1 cellular context compared by ENCODE assay signal in genomic region chr18:79555885-79556284, GRCh38.
TF ChIP-seq lines count a peak whose summit lies in the region.

No MANE protein-coding gene starts in this region.

TF ChIP-seq in H1, 55 proteins besides CTCF, POLR2A, EP300 and RAD21 (continued from another document):
- TF ChIP-seq, protein P1, sequence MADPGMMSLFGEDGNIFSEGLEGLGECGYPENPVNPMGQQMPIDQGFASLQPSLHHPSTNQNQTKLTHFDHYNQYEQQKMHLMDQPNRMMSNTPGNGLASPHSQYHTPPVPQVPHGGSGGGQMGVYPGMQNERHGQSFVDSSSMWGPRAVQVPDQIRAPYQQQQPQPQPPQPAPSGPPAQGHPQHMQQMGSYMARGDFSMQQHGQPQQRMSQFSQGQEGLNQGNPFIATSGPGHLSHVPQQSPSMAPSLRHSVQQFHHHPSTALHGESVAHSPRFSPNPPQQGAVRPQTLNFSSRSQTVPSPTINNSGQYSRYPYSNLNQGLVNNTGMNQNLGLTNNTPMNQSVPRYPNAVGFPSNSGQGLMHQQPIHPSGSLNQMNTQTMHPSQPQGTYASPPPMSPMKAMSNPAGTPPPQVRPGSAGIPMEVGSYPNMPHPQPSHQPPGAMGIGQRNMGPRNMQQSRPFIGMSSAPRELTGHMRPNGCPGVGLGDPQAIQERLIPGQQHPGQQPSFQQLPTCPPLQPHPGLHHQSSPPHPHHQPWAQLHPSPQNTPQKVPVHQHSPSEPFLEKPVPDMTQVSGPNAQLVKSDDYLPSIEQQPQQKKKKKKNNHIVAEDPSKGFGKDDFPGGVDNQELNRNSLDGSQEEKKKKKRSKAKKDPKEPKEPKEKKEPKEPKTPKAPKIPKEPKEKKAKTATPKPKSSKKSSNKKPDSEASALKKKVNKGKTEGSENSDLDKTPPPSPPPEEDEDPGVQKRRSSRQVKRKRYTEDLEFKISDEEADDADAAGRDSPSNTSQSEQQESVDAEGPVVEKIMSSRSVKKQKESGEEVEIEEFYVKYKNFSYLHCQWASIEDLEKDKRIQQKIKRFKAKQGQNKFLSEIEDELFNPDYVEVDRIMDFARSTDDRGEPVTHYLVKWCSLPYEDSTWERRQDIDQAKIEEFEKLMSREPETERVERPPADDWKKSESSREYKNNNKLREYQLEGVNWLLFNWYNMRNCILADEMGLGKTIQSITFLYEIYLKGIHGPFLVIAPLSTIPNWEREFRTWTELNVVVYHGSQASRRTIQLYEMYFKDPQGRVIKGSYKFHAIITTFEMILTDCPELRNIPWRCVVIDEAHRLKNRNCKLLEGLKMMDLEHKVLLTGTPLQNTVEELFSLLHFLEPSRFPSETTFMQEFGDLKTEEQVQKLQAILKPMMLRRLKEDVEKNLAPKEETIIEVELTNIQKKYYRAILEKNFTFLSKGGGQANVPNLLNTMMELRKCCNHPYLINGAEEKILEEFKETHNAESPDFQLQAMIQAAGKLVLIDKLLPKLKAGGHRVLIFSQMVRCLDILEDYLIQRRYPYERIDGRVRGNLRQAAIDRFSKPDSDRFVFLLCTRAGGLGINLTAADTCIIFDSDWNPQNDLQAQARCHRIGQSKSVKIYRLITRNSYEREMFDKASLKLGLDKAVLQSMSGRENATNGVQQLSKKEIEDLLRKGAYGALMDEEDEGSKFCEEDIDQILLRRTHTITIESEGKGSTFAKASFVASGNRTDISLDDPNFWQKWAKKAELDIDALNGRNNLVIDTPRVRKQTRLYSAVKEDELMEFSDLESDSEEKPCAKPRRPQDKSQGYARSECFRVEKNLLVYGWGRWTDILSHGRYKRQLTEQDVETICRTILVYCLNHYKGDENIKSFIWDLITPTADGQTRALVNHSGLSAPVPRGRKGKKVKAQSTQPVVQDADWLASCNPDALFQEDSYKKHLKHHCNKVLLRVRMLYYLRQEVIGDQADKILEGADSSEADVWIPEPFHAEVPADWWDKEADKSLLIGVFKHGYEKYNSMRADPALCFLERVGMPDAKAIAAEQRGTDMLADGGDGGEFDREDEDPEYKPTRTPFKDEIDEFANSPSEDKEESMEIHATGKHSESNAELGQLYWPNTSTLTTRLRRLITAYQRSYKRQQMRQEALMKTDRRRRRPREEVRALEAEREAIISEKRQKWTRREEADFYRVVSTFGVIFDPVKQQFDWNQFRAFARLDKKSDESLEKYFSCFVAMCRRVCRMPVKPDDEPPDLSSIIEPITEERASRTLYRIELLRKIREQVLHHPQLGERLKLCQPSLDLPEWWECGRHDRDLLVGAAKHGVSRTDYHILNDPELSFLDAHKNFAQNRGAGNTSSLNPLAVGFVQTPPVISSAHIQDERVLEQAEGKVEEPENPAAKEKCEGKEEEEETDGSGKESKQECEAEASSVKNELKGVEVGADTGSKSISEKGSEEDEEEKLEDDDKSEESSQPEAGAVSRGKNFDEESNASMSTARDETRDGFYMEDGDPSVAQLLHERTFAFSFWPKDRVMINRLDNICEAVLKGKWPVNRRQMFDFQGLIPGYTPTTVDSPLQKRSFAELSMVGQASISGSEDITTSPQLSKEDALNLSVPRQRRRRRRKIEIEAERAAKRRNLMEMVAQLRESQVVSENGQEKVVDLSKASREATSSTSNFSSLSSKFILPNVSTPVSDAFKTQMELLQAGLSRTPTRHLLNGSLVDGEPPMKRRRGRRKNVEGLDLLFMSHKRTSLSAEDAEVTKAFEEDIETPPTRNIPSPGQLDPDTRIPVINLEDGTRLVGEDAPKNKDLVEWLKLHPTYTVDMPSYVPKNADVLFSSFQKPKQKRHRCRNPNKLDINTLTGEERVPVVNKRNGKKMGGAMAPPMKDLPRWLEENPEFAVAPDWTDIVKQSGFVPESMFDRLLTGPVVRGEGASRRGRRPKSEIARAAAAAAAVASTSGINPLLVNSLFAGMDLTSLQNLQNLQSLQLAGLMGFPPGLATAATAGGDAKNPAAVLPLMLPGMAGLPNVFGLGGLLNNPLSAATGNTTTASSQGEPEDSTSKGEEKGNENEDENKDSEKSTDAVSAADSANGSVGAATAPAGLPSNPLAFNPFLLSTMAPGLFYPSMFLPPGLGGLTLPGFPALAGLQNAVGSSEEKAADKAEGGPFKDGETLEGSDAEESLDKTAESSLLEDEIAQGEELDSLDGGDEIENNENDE (IDR thresholded peaks at IDR 0.05; ENCODE audit: insufficient replicate concordance, low read length), result no peak
- TF ChIP-seq KDM4A (IDR thresholded peaks at IDR 0.05; ENCODE audit: low read depth, low read length, severe bottlenecking) (no peak), SP2 (IDR thresholded peaks at IDR 0.05; ENCODE audit: low read length) (no peak), EZH2 (IDR thresholded peaks at IDR 0.05; ENCODE audit: low read depth, low read length, severe bottlenecking) (no peak)
